In the genomic region with DNA sequence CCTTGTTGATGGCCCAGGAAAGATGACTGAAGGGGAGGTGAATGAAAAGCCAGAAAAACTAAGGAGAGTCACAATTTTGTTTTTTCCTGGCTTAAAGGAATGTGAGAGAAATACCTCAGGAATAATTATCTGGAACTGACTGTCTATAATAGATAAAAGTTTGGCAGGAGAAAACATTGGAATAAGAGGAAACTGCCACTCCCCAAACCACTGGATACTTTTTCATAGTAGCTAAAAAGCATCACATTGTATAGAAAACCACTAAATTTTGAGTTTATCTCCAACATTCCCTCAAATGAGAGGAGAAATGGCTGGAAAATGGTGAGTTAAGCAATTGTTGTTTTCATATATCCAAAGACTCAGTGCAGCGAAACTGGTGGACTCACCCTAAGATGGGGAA, we compare ENCODE assay signal across 21 cellular contexts.
DNase-seq lines count a peak whose midpoint lies in the region; ATAC-seq and TF ChIP-seq lines count a peak whose summit lies in the region.
"Had no signal": no experiment of that assay in that cellular context is flagged by ENCODE, and none has a peak within 500 bp of the region (broad histone marks: within the 10 kb centered on the region; RNA-seq: fewer than 3 reads in every experiment).

No MANE protein-coding gene starts in this region.

- no peaks in the 10 kb centered on the region for H3K4me1 Mint-ChIP-seq in activated naive CD8-positive, alpha-beta T cell treated with anti-CD3 and anti-CD28 coated beads, Interleukin-2, amount 50 U/mL, for 24 hours
- no peaks in the 10 kb centered on the region for H3K4me1 Mint-ChIP-seq in CD8-positive, alpha-beta T cell (ENCODE audit: low read depth)
- H3K4me1 Mint-ChIP-seq: B cell; CD8-positive, alpha-beta memory T cell had no signal

- no peak overlapping the region for H3K4me3 Mint-ChIP-seq in activated naive CD8-positive, alpha-beta T cell treated with anti-CD3 and anti-CD28 coated beads, Interleukin-2, amount 50 U/mL, for 24 hours
- no peak overlapping the region for H3K4me3 Mint-ChIP-seq in CD8-positive, alpha-beta T cell
- H3K4me3 Mint-ChIP-seq: B cell; CD4-positive, alpha-beta T cell; CD8-positive, alpha-beta memory T cell had no signal

- H3K36me3 ChIP-seq in CD8-positive, alpha-beta T cell (ENCODE audit: insufficient read depth, low read length), result no peaks in the 10 kb centered on the region
- H3K36me3 ChIP-seq in PC-3 (ENCODE audit: low read depth, low read length), result peaks cover 16% of the 10 kb centered on the region
- H3K36me3 ChIP-seq: BLaER1 treated with 17β-estradiol and CSF1 and Interleukin-3, amounts not matched to agents 10 nM and 100 nM had no signal

- H3K27ac ChIP-seq in CD8-positive, alpha-beta T cell (ENCODE audit: low read depth, low read length), result no peak overlapping the region
- no peak overlapping the region for H3K27ac ChIP-seq in PC-3 (ENCODE audit: low read length)
- H3K27ac ChIP-seq: 22Rv1; A549; BLaER1 treated with 17β-estradiol and CSF1 and Interleukin-3, amounts not matched to agents 10 nM and 100 nM; C4-2B had no signal

- H3F3A ChIP-seq in PC-3 (ENCODE audit: low read length, unreplicated experiment), result no peaks in the 10 kb centered on the region

- BruUV-seq in PC-3 (replicated peaks; lab: Mats Ljungman, UMichigan), result no TSS peak

- in situ Hi-C loops in Caki2 (cut with HindIII; ENCODE audit: low pct_unique_long_range_greater_than_20kb, low sequenced_read_pairs), result no loop called here

- no peaks in the 10 kb centered on the region for H3K9me3 ChIP-seq in CD8-positive, alpha-beta T cell (ENCODE audit: low read length)
- H3K9me3 ChIP-seq in PC-3 (ENCODE audit: low read length), result 0 out of 2 replicates have a peak, but pooled peaks cover 8% of the 10 kb centered on the region

- H3K27me3 Mint-ChIP-seq in activated naive CD8-positive, alpha-beta T cell treated with anti-CD3 and anti-CD28 coated beads, Interleukin-2, amount 50 U/mL, for 24 hours, result no peaks in the 10 kb centered on the region
- H3K27me3 Mint-ChIP-seq in CD8-positive, alpha-beta T cell (ENCODE audit: low read depth), result no peaks in the 10 kb centered on the region
- H3K27me3 Mint-ChIP-seq: B cell; CD4-positive, alpha-beta T cell; CD8-positive, alpha-beta memory T cell had no signal

- H3K36me3 Mint-ChIP-seq in activated naive CD8-positive, alpha-beta T cell treated with anti-CD3 and anti-CD28 coated beads, Interleukin-2, amount 50 U/mL, for 24 hours (ENCODE audit: low read depth), result no peaks in the 10 kb centered on the region
- no peaks in the 10 kb centered on the region for H3K36me3 Mint-ChIP-seq in CD8-positive, alpha-beta T cell
- H3K36me3 Mint-ChIP-seq: CD8-positive, alpha-beta memory T cell had no signal

- H4K20me1 ChIP-seq in PC-3 (ENCODE audit: low read length), result no peaks in the 10 kb centered on the region
- H4K20me1 ChIP-seq: BLaER1 treated with 17β-estradiol and CSF1 and Interleukin-3, amounts not matched to agents 10 nM and 100 nM had no signal

- TF ChIP-seq CTCF in fibroblast of the aortic adventitia (IDR thresholded peaks at IDR 0.05; ENCODE audit: insufficient read depth, low read length) (no peak), PC-3 (conservative IDR thresholded peaks at IDR 0.05; ENCODE audit: low read depth, low read length) (no peak)
- TF ChIP-seq CTCF in CD8-positive, alpha-beta T cell (IDR thresholded peaks at IDR 0.05), result no peak

- no peaks in the 10 kb centered on the region for H3K9me3 Mint-ChIP-seq in activated naive CD8-positive, alpha-beta T cell treated with anti-CD3 and anti-CD28 coated beads, Interleukin-2, amount 50 U/mL, for 24 hours
- peaks cover 2% of the 10 kb centered on the region for H3K9me3 Mint-ChIP-seq in CD8-positive, alpha-beta T cell

- no peaks in the 10 kb centered on the region for H3K27me3 ChIP-seq in CD8-positive, alpha-beta T cell (ENCODE audit: insufficient read depth, low read length)
- H3K27me3 ChIP-seq in PC-3 (ENCODE audit: low read length), result no peaks in the 10 kb centered on the region
- H3K27me3 ChIP-seq: BLaER1 treated with 17β-estradiol and CSF1 and Interleukin-3, amounts not matched to agents 10 nM and 100 nM had no signal

- H3K4me1 ChIP-seq in CD8-positive, alpha-beta T cell (ENCODE audit: insufficient read depth, low read length), result no peaks in the 10 kb centered on the region
- H3K4me1 ChIP-seq in PC-3 (ENCODE audit: insufficient read depth, low read length), result no peaks in the 10 kb centered on the region
- H3K4me1 ChIP-seq: BLaER1 treated with 17β-estradiol and CSF1 and Interleukin-3, amounts not matched to agents 10 nM and 100 nM had no signal

- no peak overlapping the region for H3K9ac ChIP-seq in PC-3 (ENCODE audit: low read length)
- H3K9ac ChIP-seq: BLaER1 treated with 17β-estradiol and CSF1 and Interleukin-3, amounts not matched to agents 10 nM and 100 nM had no signal

- CTCF ChIA-PET in CD8-positive, alpha-beta T cell (lab: Charles Lee), result no interaction called here
- CTCF ChIA-PET in PC-3 (lab: Charles Lee), result no interaction called here

- H3K79me2 ChIP-seq in PC-3 (ENCODE audit: low read length), result no peaks in the 10 kb centered on the region

- POLR2A ChIA-PET in CD8-positive, alpha-beta T cell (lab: Charles Lee), result no interaction called here
- POLR2A ChIA-PET in PC-3 (lab: Charles Lee; ENCODE audit: unreplicated experiment), result no interaction called here

- H3K27ac Mint-ChIP-seq in activated naive CD8-positive, alpha-beta T cell treated with anti-CD3 and anti-CD28 coated beads, Interleukin-2, amount 50 U/mL, for 24 hours, result no peak overlapping the region
- no peak overlapping the region for H3K27ac Mint-ChIP-seq in CD8-positive, alpha-beta T cell
- H3K27ac Mint-ChIP-seq: B cell; CD4-positive, alpha-beta T cell; CD8-positive, alpha-beta memory T cell had no signal

- H3K4me3 ChIP-seq in fibroblast of the aortic adventitia (ENCODE audit: low read depth, low read length), result no peak overlapping the region
- no peak overlapping the region for H3K4me3 ChIP-seq in CD8-positive, alpha-beta T cell (ENCODE audit: low read depth, low read length)
- no peak overlapping the region for H3K4me3 ChIP-seq in PC-3 (ENCODE audit: low read length)
- H3K4me3 ChIP-seq: A549; BLaER1 treated with 17β-estradiol and CSF1 and Interleukin-3, amounts not matched to agents 10 nM and 100 nM; GM12878 had no signal

- ATAC-seq in activated naive CD8-positive, alpha-beta T cell treated with anti-CD3 and anti-CD28 coated beads, Interleukin-2, amount 50 U/mL, for 24 hours, result no peak
- ATAC-seq in HG02840 (IDR thresholded peaks at IDR 0.05; ENCODE audit: low FRiP score, unreplicated experiment) (no peak), PC-3 (no peak)
- no peak for ATAC-seq in CD8-positive, alpha-beta T cell
- ATAC-seq: A549, GM12878 had no signal

- no peak overlapping the region for H2AFZ ChIP-seq in PC-3 (ENCODE audit: low read length)

- H3K9me2 ChIP-seq in PC-3 (replicated peaks; ENCODE audit: low read length), result no peaks in the 10 kb centered on the region

- H3K4me2 ChIP-seq in PC-3 (ENCODE audit: low read length), result no peak overlapping the region
- H3K4me2 ChIP-seq: A549; BLaER1 treated with 17β-estradiol and CSF1 and Interleukin-3, amounts not matched to agents 10 nM and 100 nM had no signal

- peak; percentile 3 for DNase-seq in Caki2 (ENCODE audit: low read depth)
- DNase-seq in NCI-H226, result peak; percentile 43
- DNase-seq in fibroblast of the aortic adventitia (ENCODE audit: low read depth), result peak; percentile 59
- DNase-seq in kidney tubule cell (ENCODE audit: low spot score), result peak; percentile 42
- DNase-seq in activated naive CD8-positive, alpha-beta T cell treated with anti-CD3 and anti-CD28 coated beads, Interleukin-2, amount 50 U/mL, for 24 hours, result no peak
- DNase-seq in CD8-positive, alpha-beta T cell, result no peak
- no peak for DNase-seq in PC-3
- DNase-seq: AML-193; Calu3; CD4-positive, alpha-beta T cell; CD8-positive, alpha-beta memory T cell; COR-L47; DMS79 treated with DMSO at 0.1 percent for 48 hours; GF-D8 had no signal

- intact Hi-C loops in CD8-positive, alpha-beta T cell (cut with DNase I, micrococcal nuclease), result no loop called here
- intact Hi-C loops in PC-3 (cut with micrococcal nuclease), result no loop called here

Comparison
In these comparisons a context has a peak if more than half of its experiments do, and no peak if none do; other contexts are left out.
1. DNase-seq: peak in Caki2 (single experiment), NCI-H226 (single experiment), fibroblast of the aortic adventitia (single experiment) and kidney tubule cell (single experiment); none in activated naive CD8-positive, alpha-beta T cell treated with anti-CD3 and anti-CD28 coated beads, Interleukin-2, amount 50 U/mL, for 24 hours (single experiment), CD8-positive, alpha-beta T cell (0 of 7) and PC-3 (single experiment).